27 cellular contexts compared by ENCODE assay signal in genomic region chr7:113731571-113731970, GRCh38.
"Had no signal": no experiment of that assay in that cellular context is flagged by ENCODE, and none has a peak within 500 bp of the region (broad histone marks: within the 10 kb centered on the region; RNA-seq: fewer than 3 reads in every experiment).

No MANE protein-coding gene starts in this region.

- H3K4me1 ChIP-seq: ascending aorta, esophagus muscularis mucosa, gastroesophageal sphincter, uterus had no signal

- DNase-seq: activated B cell treated with CpG ODN at 0.5 μM for 24 hours; activated CD4-positive, alpha-beta T cell treated with anti-CD3 and anti-CD28 coated beads, Interleukin-2, amount 50 U/mL, for 1 hour; activated CD8-positive, alpha-beta T cell treated with anti-CD3 and anti-CD28 coated beads for 36 hours; activated effector memory CD4-positive, alpha-beta T cell treated with Interleukin-2 at 50 U/mL for 16 hours; activated naive CD4-positive, alpha-beta T cell treated with Interleukin-2 at 50 U/mL for 16 hours; activated T-cell treated with anti-CD3 and anti-CD28 coated beads, Interleukin-2, amount 50 U/mL, for 4 hours; head of caudate nucleus; hippocampal formation; kidney; left colon; naive B cell; nephron progenitor cell; ovary; stimulated activated CD4-positive, alpha-beta T cell treated with anti-CD3 and anti-CD28 coated beads, Interleukin-1b, Interleukin-23, amount 100 ng/mL, for 48 hours; stimulated activated CD4-positive, alpha-beta T cell treated with anti-CD3 and anti-CD28 coated beads, Interleukin-4, amount 100 ng/mL, for 4 hours; stimulated activated CD8-positive, alpha-beta memory T cell treated with anti-CD3 and anti-CD28 coated beads, Interleukin-4, amount 100 ng/mL, for 48 hours; stimulated activated naive CD8-positive, alpha-beta T cell treated with anti-CD3 and anti-CD28 coated beads, Interleukin-15, amount 100 ng/mL, for 72 hours; substantia nigra; T-helper 1 cell; uterus had no signal

- H3K9me3 ChIP-seq: ascending aorta, esophagus muscularis mucosa, gastroesophageal sphincter, neutrophil, ovary, uterus had no signal

- H3K27me3 ChIP-seq: ascending aorta, esophagus muscularis mucosa, gastroesophageal sphincter, neutrophil, ovary, uterus had no signal

- ATAC-seq: activated CD8-positive, alpha-beta T cell treated with anti-CD3 and anti-CD28 coated beads for 36 hours; activated T-cell treated with anti-CD3 and anti-CD28 coated beads, Interleukin-2, amount 50 U/mL, for 4 hours; gastroesophageal sphincter; left colon; sciatic nerve; stimulated activated memory B cell treated with anti-CD40 and anti-IgM and Interleukin-4, amounts not matched to agents 10 μg/mL and 1 μg/mL and 100 μg/mL, for 72 hours; stimulated activated naive CD8-positive, alpha-beta T cell treated with anti-CD3 and anti-CD28 coated beads, Interleukin-15, amount 100 ng/mL, for 72 hours had no signal

- H3K36me3 ChIP-seq: ascending aorta, esophagus muscularis mucosa, gastroesophageal sphincter, neutrophil, ovary, uterus had no signal

- H3K4me3 ChIP-seq: ascending aorta, esophagus muscularis mucosa, gastroesophageal sphincter, ovary, skin epidermis, uterus had no signal

- H3K27ac ChIP-seq: ascending aorta, esophagus muscularis mucosa, gastroesophageal sphincter, neutrophil, ovary, skin epidermis, uterus had no signal
